ENCODE assay signal across 1 cellular context in genomic region chr10:73873163-73873842, GRCh38.
TF ChIP-seq lines count a peak whose summit lies in the region.

No MANE protein-coding gene starts in this region.

TF ChIP-seq in GM12878, 131 proteins besides CTCF, POLR2A, EP300 and RAD21:
- no peak for TF ChIP-seq ATF2 (IDR thresholded peaks at IDR 0.05; ENCODE audit: low read length)
- no peak for TF ChIP-seq ZBTB11 (CRISPR knock-in tag; IDR thresholded peaks at IDR 0.05)
- 0 out of 3 replicates have a peak, but pooled peaks of 1 of the 2 experiments have one; percentile 12 for TF ChIP-seq EGR1 (IDR thresholded peaks at IDR 0.05; ENCODE audit: borderline replicate concordance in 1 of 2, low read depth in 2 of 2, low read length in 2 of 2)
- no peak for TF ChIP-seq FOS (IDR thresholded peaks at IDR 0.05; ENCODE audit: borderline replicate concordance, extremely low read depth, insufficient read length)
- TF ChIP-seq IRF5 (IDR thresholded peaks at IDR 0.05; ENCODE audit: borderline replicate concordance) = no peak
